In genomic region chr15:58407366-58407765, GRCh38 we compare ENCODE assay signal across 24 cellular contexts. TPM values are rescaled to one million over a fixed set of nuclear protein-coding genes. Genes with fewer than 3 reads are reported as not detected.
A peak's percentile ranks its signal among the peaks of the same experiment; 100 is the strongest.
DNase-seq lines count a peak whose midpoint lies in the region; ATAC-seq, FAIRE-seq and TF ChIP-seq lines count a peak whose summit lies in the region.
"Had no signal": no experiment of that assay in that cellular context is flagged by ENCODE, and none has a peak within 500 bp of the region (broad histone marks: within the 10 kb centered on the region; RNA-seq: fewer than 3 reads in every experiment).

No MANE protein-coding gene starts in this region.

- H3K4me1 ChIP-seq in MM.1S (ENCODE audit: low read length) (peaks cover 22% of the 10 kb centered on the region), astrocyte (ENCODE audit: insufficient read depth, low read length) (no peaks in the 10 kb centered on the region), left lung (no peaks in the 10 kb centered on the region)
- H3K4me1 ChIP-seq in CD4-positive, alpha-beta memory T cell (ENCODE audit: insufficient read depth, low read length) = peaks cover 14% of the 10 kb centered on the region
- H3K4me1 ChIP-seq: gastrocnemius medialis, transverse colon had no signal

- peaks cover 21% of the 10 kb centered on the region for H3F3A ChIP-seq in MM.1S (ENCODE audit: insufficient read depth, low read length)

- peak overlapping the region; percentile 25; the same call in 1 of the 2 replicates for H3K9ac ChIP-seq in MM.1S (ENCODE audit: low read length)
- H3K9ac ChIP-seq in astrocyte (ENCODE audit: low read length) = no peak overlapping the region

- H4K20me1 ChIP-seq in MM.1S (ENCODE audit: insufficient read depth, low read length) (no peaks in the 10 kb centered on the region), astrocyte (ENCODE audit: insufficient read depth, low read length) (no peaks in the 10 kb centered on the region)

- no peaks in the 10 kb centered on the region for H3K9me2 ChIP-seq in MM.1S (replicated peaks; ENCODE audit: insufficient read depth, low read length)

- no peaks in the 10 kb centered on the region for H3K27me3 ChIP-seq in MM.1S (replicated peaks; ENCODE audit: insufficient read depth, low read length)
- H3K27me3 ChIP-seq in astrocyte (ENCODE audit: insufficient read depth, low read length) = no peaks in the 10 kb centered on the region
- no peaks in the 10 kb centered on the region for H3K27me3 ChIP-seq in left lung
- no peaks in the 10 kb centered on the region for H3K27me3 ChIP-seq in CD4-positive, alpha-beta memory T cell (ENCODE audit: insufficient read depth, low read length)
- H3K27me3 ChIP-seq: gastrocnemius medialis, SJSA1, transverse colon had no signal

- H3K79me2 ChIP-seq in MM.1S (ENCODE audit: low read length) (no peaks in the 10 kb centered on the region), astrocyte (ENCODE audit: insufficient read depth, low read length) (no peaks in the 10 kb centered on the region)

- TF ChIP-seq POLR2A in GM12892 (IDR thresholded peaks at IDR 0.05; ENCODE audit: low read depth, low read length) = no peak

- peaks cover 4% of the 10 kb centered on the region for H3K4me1 Mint-ChIP-seq in astrocyte (ENCODE audit: low read depth, unreplicated experiment)
- peaks cover 9% of the 10 kb centered on the region for H3K4me1 Mint-ChIP-seq in activated CD4-positive, alpha-beta memory T cell treated with anti-CD3 and anti-CD28 coated beads, Interleukin-2, amount 10 ng/mL, durations not matched to agents 7 days and 5 days
- H3K4me1 Mint-ChIP-seq in CD4-positive, alpha-beta memory T cell = peaks cover 2 to 8% (median 6%) of the 10 kb centered on the region in 4 donors

- FAIRE-seq in astrocyte (lab: Jason Lieb, UNC) (no peak), GM12892 (lab: Jason Lieb, UNC) (no peak)

- DNase-seq in Ammon's horn (ENCODE audit: low spot score) (peak; percentile 87), MM.1S (peak; percentile 54), astrocyte (ENCODE audit: low read depth) (no peak), left lung (no peak), GM12892 (ENCODE audit: insufficient read length) (no peak), amniotic stem cell (lab: John Stamatoyannopoulos, UW) (no peak)
- no peak for DNase-seq in activated CD4-positive, alpha-beta memory T cell treated with anti-CD3 and anti-CD28 coated beads, Interleukin-2, amount 10 ng/mL, durations not matched to agents 7 days and 5 days
- DNase-seq in CD4-positive, alpha-beta memory T cell = no peak
- DNase-seq: activated CD4-positive, alpha-beta memory T cell treated with anti-CD3 and anti-CD28 coated beads for 36 hours; activated naive CD4-positive, alpha-beta T cell; central memory CD4-positive, alpha-beta T cell; DND-41; erythroblast; gastrocnemius medialis; H7; left colon; NCI-H2227 treated with DMSO at 0.1 percent for 48 hours; nephron progenitor cell; stimulated activated CD4-positive, alpha-beta T cell treated with anti-CD3 and anti-CD28 coated beads, Interleukin-2, amount 100 ng/mL, for 48 hours; stimulated activated naive CD8-positive, alpha-beta T cell treated with anti-CD3 and anti-CD28 coated beads, Interleukin-15, Interleukin-2, amounts not matched to agents 100 U/mL and 50 U/mL, for 24 hours; transverse colon had no signal

- peaks cover 13% of the 10 kb centered on the region for H3K27me3 Mint-ChIP-seq in astrocyte (ENCODE audit: low read depth, unreplicated experiment)
- H3K27me3 Mint-ChIP-seq in activated CD4-positive, alpha-beta memory T cell treated with anti-CD3 and anti-CD28 coated beads, Interleukin-2, amount 10 ng/mL, durations not matched to agents 7 days and 5 days = peaks cover 2% of the 10 kb centered on the region
- H3K27me3 Mint-ChIP-seq in CD4-positive, alpha-beta memory T cell = peaks cover 0 to 5% of the 10 kb centered on the region in 2 donors

- TF ChIP-seq CTCF in MM.1S (IDR thresholded peaks at IDR 0.05; ENCODE audit: low read length) (no peak), astrocyte (IDR thresholded peaks at IDR 0.05; ENCODE audit: insufficient read depth, low read depth, low read length) (no peak), left lung (IDR thresholded peaks at IDR 0.05) (no peak)

- H3K36me3 Mint-ChIP-seq in astrocyte (ENCODE audit: low read depth, unreplicated experiment) = no peaks in the 10 kb centered on the region
- no peaks in the 10 kb centered on the region for H3K36me3 Mint-ChIP-seq in activated CD4-positive, alpha-beta memory T cell treated with anti-CD3 and anti-CD28 coated beads, Interleukin-2, amount 10 ng/mL, durations not matched to agents 7 days and 5 days (ENCODE audit: low read depth)
- no peaks in the 10 kb centered on the region for H3K36me3 Mint-ChIP-seq in CD4-positive, alpha-beta memory T cell
- H3K36me3 Mint-ChIP-seq: activated CD4-positive, alpha-beta memory T cell treated with anti-CD3 and anti-CD28 coated beads for 36 hours had no signal

- intact Hi-C loops in left lung (cut with DNase I) = no loop called here
- intact Hi-C loops in CD4-positive, alpha-beta memory T cell (cut with micrococcal nuclease) = no loop called here

- peak overlapping the region; percentile 61 for H3K4me2 ChIP-seq in MM.1S (ENCODE audit: low read depth, low read length)
- H3K4me2 ChIP-seq in astrocyte (ENCODE audit: low read length) = no peak overlapping the region
- H3K4me2 ChIP-seq: smooth muscle cell had no signal

- POLR2A ChIA-PET in activated CD4-positive, alpha-beta memory T cell treated with anti-CD3 and anti-CD28 coated beads, Interleukin-2, amount 10 ng/mL, durations not matched to agents 7 days and 5 days (lab: Charles Lee) = no interaction called here
- POLR2A ChIA-PET in CD4-positive, alpha-beta memory T cell (lab: Charles Lee; ENCODE audit: partially characterized antibody) = no interaction called here

- no peak overlapping the region for H3K4me3 Mint-ChIP-seq in astrocyte (ENCODE audit: unreplicated experiment)
- H3K4me3 Mint-ChIP-seq in activated CD4-positive, alpha-beta memory T cell treated with anti-CD3 and anti-CD28 coated beads, Interleukin-2, amount 10 ng/mL, durations not matched to agents 7 days and 5 days = no peak overlapping the region
- H3K4me3 Mint-ChIP-seq in CD4-positive, alpha-beta memory T cell = no peak overlapping the region
- H3K4me3 Mint-ChIP-seq: activated CD4-positive, alpha-beta memory T cell treated with anti-CD3 and anti-CD28 coated beads for 36 hours; nephron progenitor cell had no signal

- no peak overlapping the region for H3K4me3 ChIP-seq in MM.1S (ENCODE audit: low read length)
- H3K4me3 ChIP-seq in astrocyte (ENCODE audit: insufficient read depth, low read depth, low read length) = no peak overlapping the region
- H3K4me3 ChIP-seq in left lung = no peak overlapping the region
- H3K4me3 ChIP-seq in CD4-positive, alpha-beta memory T cell (ENCODE audit: low read length in 2 of 2) = no peak overlapping the region
- H3K4me3 ChIP-seq: gastrocnemius medialis, SJSA1, smooth muscle cell, transverse colon had no signal

- H3K27ac ChIP-seq in MM.1S (ENCODE audit: low read length) (peak overlapping the region; percentile 64), astrocyte (ENCODE audit: low read depth, low read length) (no peak overlapping the region), left lung (no peak overlapping the region)
- H3K27ac ChIP-seq in CD4-positive, alpha-beta memory T cell (ENCODE audit: low read depth, low read length) = no peak overlapping the region
- H3K27ac ChIP-seq: gastrocnemius medialis, SJSA1, transverse colon had no signal

- no peaks in the 10 kb centered on the region for H3K36me3 ChIP-seq in MM.1S (replicated peaks; ENCODE audit: insufficient read depth, low read length)
- H3K36me3 ChIP-seq in astrocyte (ENCODE audit: insufficient read depth, low read length) = no peaks in the 10 kb centered on the region
- H3K36me3 ChIP-seq in left lung = no peaks in the 10 kb centered on the region
- no peaks in the 10 kb centered on the region for H3K36me3 ChIP-seq in CD4-positive, alpha-beta memory T cell (ENCODE audit: insufficient read depth, low read length)
- H3K36me3 ChIP-seq: gastrocnemius medialis, SJSA1, transverse colon had no signal

- H3K27ac Mint-ChIP-seq in astrocyte (ENCODE audit: unreplicated experiment) = no peak overlapping the region
- no peak overlapping the region for H3K27ac Mint-ChIP-seq in activated CD4-positive, alpha-beta memory T cell treated with anti-CD3 and anti-CD28 coated beads, Interleukin-2, amount 10 ng/mL, durations not matched to agents 7 days and 5 days
- no peak overlapping the region for H3K27ac Mint-ChIP-seq in CD4-positive, alpha-beta memory T cell
- H3K27ac Mint-ChIP-seq: activated CD4-positive, alpha-beta memory T cell treated with anti-CD3 and anti-CD28 coated beads for 36 hours; nephron progenitor cell had no signal

- H3K9me3 ChIP-seq in MM.1S (replicated peaks; ENCODE audit: insufficient read depth, low read length) (no peaks in the 10 kb centered on the region), astrocyte (ENCODE audit: insufficient read depth, low read depth, low read length) (no peaks in the 10 kb centered on the region), left lung (no peaks in the 10 kb centered on the region)
- H3K9me3 ChIP-seq in CD4-positive, alpha-beta memory T cell (ENCODE audit: control insufficient read depth in 1 of 2, low read length in 2 of 2) = no peaks in the 10 kb centered on the region
- H3K9me3 ChIP-seq: gastrocnemius medialis, SJSA1, transverse colon had no signal

- H2AFZ ChIP-seq in MM.1S (ENCODE audit: low read length) = peak overlapping the region; percentile 59
- H2AFZ ChIP-seq in astrocyte (ENCODE audit: low read depth, low read length) = peak overlapping the region; percentile 15

- CTCF ChIA-PET in activated CD4-positive, alpha-beta memory T cell treated with anti-CD3 and anti-CD28 coated beads, Interleukin-2, amount 10 ng/mL, durations not matched to agents 7 days and 5 days (lab: Charles Lee) = no interaction called here
- CTCF ChIA-PET in CD4-positive, alpha-beta memory T cell (lab: Charles Lee; ENCODE audit: partially characterized antibody) = interaction anchor here (1.4 kb wide), 1 partner anchor 22 kb away, joined by 3 read pairs; no protein-coding TSS in a partner anchor

- peak; percentile 21 for ATAC-seq in left lung
- ATAC-seq: gastrocnemius medialis; left colon; Panc1; stimulated activated naive CD8-positive, alpha-beta T cell treated with anti-CD3 and anti-CD28 coated beads, Interleukin-15, Interleukin-2, amounts not matched to agents 100 U/mL and 50 U/mL, for 24 hours had no signal

- no peaks in the 10 kb centered on the region for H3K9me3 Mint-ChIP-seq in astrocyte (ENCODE audit: unreplicated experiment)
- no peaks in the 10 kb centered on the region for H3K9me3 Mint-ChIP-seq in activated CD4-positive, alpha-beta memory T cell treated with anti-CD3 and anti-CD28 coated beads, Interleukin-2, amount 10 ng/mL, durations not matched to agents 7 days and 5 days
- H3K9me3 Mint-ChIP-seq in CD4-positive, alpha-beta memory T cell = peaks cover 0 to 3% (median 0%) of the 10 kb centered on the region in 8 donors
- H3K9me3 Mint-ChIP-seq: activated CD4-positive, alpha-beta memory T cell treated with anti-CD3 and anti-CD28 coated beads for 36 hours had no signal

RNA-seq across cellular contexts. Expression of gene LIPC, which starts 24.4 kb away (rescaled TPM):
- total RNA-seq in astrocyte = not detected in 2 replicates
- total RNA-seq in left lung = under 1 TPM; 0.58 to 0.76 TPM
- under 1 TPM; 0.60 to 0.68 TPM for total RNA-seq in activated CD4-positive, alpha-beta memory T cell treated with anti-CD3 and anti-CD28 coated beads, Interleukin-2, amount 10 ng/mL, durations not matched to agents 7 days and 5 days
- total RNA-seq in CD4-positive, alpha-beta memory T cell = under 1 TPM in 1 of 2 experiments, not detected in 1; 0.41 TPM
- polyA plus RNA-seq in CD4-positive, alpha-beta memory T cell = 1 to 10 TPM in 1 of 2 donors, under 1 TPM in 1; 0.25 to 2.4 TPM
- not detected for polyA plus RNA-seq in GM12892 (2012; ENCODE audit: missing spikeins)
- total RNA-seq: activated CD4-positive, alpha-beta memory T cell treated with anti-CD3 and anti-CD28 coated beads for 36 hours; H7; smooth muscle cell had no signal
- polyA plus RNA-seq: smooth muscle cell had no signal

Comparison
In these comparisons a context has a peak if more than half of its experiments do, and no peak if none do; other contexts are left out.
1. DNase-seq: peak in Ammon's horn (single experiment) and MM.1S (single experiment); none in astrocyte (single experiment), left lung (0 of 2), activated CD4-positive, alpha-beta memory T cell treated with anti-CD3 and anti-CD28 coated beads, Interleukin-2, amount 10 ng/mL, durations not matched to agents 7 days and 5 days (single experiment), CD4-positive, alpha-beta memory T cell (0 of 5), GM12892 (single experiment) and amniotic stem cell (single experiment).